9 cellular contexts compared by ENCODE assay signal in genomic region chr3:29694783-29695182, GRCh38.
DNase-seq lines count a peak whose midpoint lies in the region; ATAC-seq, FAIRE-seq and TF ChIP-seq lines count a peak whose summit lies in the region.
"Had no signal": no experiment of that assay in that cellular context is flagged by ENCODE, and none has a peak within 500 bp of the region (broad histone marks: within the 10 kb centered on the region; RNA-seq: fewer than 3 reads in every experiment).

No MANE protein-coding gene starts in this region.

- H3K9me3 Mint-ChIP-seq in nephron, result no peaks in the 10 kb centered on the region
- no peaks in the 10 kb centered on the region for H3K9me3 Mint-ChIP-seq in activated T-helper 17 cell treated with anti-CD3 and anti-CD28 coated beads, Interleukin-2, amount 50 U/mL, for 72 hours

- H3K36me3 Mint-ChIP-seq in nephron (ENCODE audit: low read depth), result no peaks in the 10 kb centered on the region
- H3K36me3 Mint-ChIP-seq in activated T-helper 17 cell treated with anti-CD3 and anti-CD28 coated beads, Interleukin-2, amount 50 U/mL, for 72 hours (ENCODE audit: low read depth), result no peaks in the 10 kb centered on the region

- TF ChIP-seq CTCF in AG09309 (IDR thresholded peaks at IDR 0.05; ENCODE audit: control insufficient read depth, insufficient read depth, low read depth, low read length, missing control alignments), result no peak
- no peak for TF ChIP-seq CTCF in nephron (IDR thresholded peaks at IDR 0.05; ENCODE audit: unreplicated experiment in 3 of 3)
- no peak for TF ChIP-seq CTCF in mucosa of descending colon (IDR thresholded peaks at IDR 0.05)

- intact Hi-C loops in mucosa of descending colon (cut with DNase I, micrococcal nuclease), result loop anchor here in 1 of 2 donors (10.0 kb wide), 1 partner anchor 410 kb away; the partner anchor contains the start of gene RBMS3

- H3K27me3 Mint-ChIP-seq in nephron (ENCODE audit: low read depth), result no peaks in the 10 kb centered on the region
- H3K27me3 Mint-ChIP-seq in activated T-helper 17 cell treated with anti-CD3 and anti-CD28 coated beads, Interleukin-2, amount 50 U/mL, for 72 hours, result no peaks in the 10 kb centered on the region

- H3K4me1 Mint-ChIP-seq in nephron, result peaks cover 49% of the 10 kb centered on the region
- H3K4me1 Mint-ChIP-seq in activated T-helper 17 cell treated with anti-CD3 and anti-CD28 coated beads, Interleukin-2, amount 50 U/mL, for 72 hours, result no peaks in the 10 kb centered on the region

- H3K9me3 ChIP-seq in mucosa of descending colon, result no peaks in the 10 kb centered on the region

- H3K4me3 ChIP-seq in AG09309 (ENCODE audit: control insufficient read depth, low read depth, low read length) (no peak overlapping the region), mucosa of descending colon (no peak overlapping the region)

- DNase-seq in AG09309 (ENCODE audit: low read depth), result peak; percentile 93
- DNase-seq in RCC 7860 (ENCODE audit: low spot score), result peak; percentile 91
- DNase-seq in fibroblast of gingiva (ENCODE audit: low read depth), result peak; percentile 86
- no peak for DNase-seq in COR-L47 (lab: John Stamatoyannopoulos, UW)
- no peak for DNase-seq in stimulated activated CD4-positive, alpha-beta T cell treated with anti-CD3 and anti-CD28 coated beads, Interleukin-12 subunit alpha, Interleukin-12 subunit beta, amount 100 ng/mL, for 4 hours
- DNase-seq in mucosa of descending colon, result no peak
- DNase-seq: NCI-H1092 treated with DMSO at 0.1 percent for 48 hours had no signal

- no peaks in the 10 kb centered on the region for H3K4me1 ChIP-seq in mucosa of descending colon (ENCODE audit: low read depth)

- no peak for ATAC-seq in activated T-helper 17 cell treated with anti-CD3 and anti-CD28 coated beads, Interleukin-2, amount 50 U/mL, for 72 hours (replicated peaks)
- no peak for ATAC-seq in mucosa of descending colon

- no peaks in the 10 kb centered on the region for H3K36me3 ChIP-seq in mucosa of descending colon (ENCODE audit: low read depth)

- peak overlapping the region; percentile 15 to 77 (median 65) for H3K27ac Mint-ChIP-seq in nephron
- no peak overlapping the region for H3K27ac Mint-ChIP-seq in activated T-helper 17 cell treated with anti-CD3 and anti-CD28 coated beads, Interleukin-2, amount 50 U/mL, for 72 hours

- no peak overlapping the region for H3K4me3 Mint-ChIP-seq in nephron
- H3K4me3 Mint-ChIP-seq in activated T-helper 17 cell treated with anti-CD3 and anti-CD28 coated beads, Interleukin-2, amount 50 U/mL, for 72 hours, result no peak overlapping the region

- peak; percentile 96 for FAIRE-seq in RCC 7860 (lab: Jason Lieb, UNC)

Comparison
In these comparisons a context has a peak if more than half of its experiments do, and no peak if none do; other contexts are left out.
1. DNase-seq: peak in AG09309 (single experiment), RCC 7860 (single experiment) and fibroblast of gingiva (single experiment); none in COR-L47 (single experiment), stimulated activated CD4-positive, alpha-beta T cell treated with anti-CD3 and anti-CD28 coated beads, Interleukin-12 subunit alpha, Interleukin-12 subunit beta, amount 100 ng/mL, for 4 hours (single experiment) and mucosa of descending colon (0 of 3).